Comparison of ENCODE assay signal across 8 cellular contexts in genomic region chr1:46132529-46133180, GRCh38. TPM values are rescaled to one million over a fixed set of nuclear protein-coding genes. Genes with fewer than 3 reads are reported as not detected.
DNase-seq lines count a peak whose midpoint lies in the region; ATAC-seq and TF ChIP-seq lines count a peak whose summit lies in the region.

Gene PIK3R3, minus strand, starts transcription at chr1:46132629. Its CDS starts 677 bp downstream, at chr1:46131952.

- peaks cover 32% of the 10 kb centered on the region for H3K27me3 Mint-ChIP-seq in IgD-negative memory B cell

- H3F3A ChIP-seq in PC-9 (ENCODE audit: insufficient read depth, low read depth), result peaks cover 51% of the 10 kb centered on the region

- H3K27me3 ChIP-seq in PC-9 (ENCODE audit: insufficient read depth, low read depth) (no peaks in the 10 kb centered on the region), esophagus (ENCODE audit: control insufficient read depth in 1 of 2, insufficient read depth in 2 of 2, low read length in 2 of 2) (peaks cover 0 to 2% of the 10 kb centered on the region in 2 donors), mucosa of stomach (ENCODE audit: control insufficient read depth, insufficient read depth, low read length) (peaks cover 8% of the 10 kb centered on the region)

- H3K4me3 Mint-ChIP-seq in IgD-negative memory B cell, result peak within 1 kb of the TSS; percentile 96 to 100 (median 98)

- H3K9me2 ChIP-seq in PC-9 (ENCODE audit: insufficient read depth), result no peaks in the 10 kb centered on the region

- H3K4me1 Mint-ChIP-seq in IgD-negative memory B cell, result peaks cover 10 to 24% (median 13%) of the 10 kb centered on the region in 3 donors

- peak; percentile 88 for ATAC-seq in GM21529 (IDR thresholded peaks at IDR 0.05; ENCODE audit: unreplicated experiment)

- DNase-seq in DMS114 treated with DMSO at 0.1 percent for 48 hours (lab: John Stamatoyannopoulos, UW; ENCODE audit: unreplicated experiment) (peak; percentile 98), PC-9 (peak; percentile 95 to 99)
- DNase-seq in activated T-cell treated with anti-CD3 and anti-CD28 coated beads, Interleukin-2, amount 50 U/mL, for 48 hours, result peak; percentile 91 to 92
- DNase-seq in stimulated activated CD8-positive, alpha-beta memory T cell treated with anti-CD3 and anti-CD28 coated beads, Interleukin-7, amount 100 ng/mL, for 1 hour (ENCODE audit: low read depth in 2 of 2), result peak; percentile 60 to 61

- no TSS peak for BruUV-seq in PC-9 (replicated peaks; lab: Mats Ljungman, UMichigan)

- H3K36me3 ChIP-seq in PC-9 (ENCODE audit: low read depth) (peaks cover 5% of the 10 kb centered on the region; the same call in 1 of the 2 replicates), esophagus (ENCODE audit: control insufficient read depth in 2 of 2, insufficient read depth in 2 of 2, low read length in 1 of 2) (no peaks in the 10 kb centered on the region), mucosa of stomach (ENCODE audit: control insufficient read depth, insufficient read depth, low read length) (no peaks in the 10 kb centered on the region)

- H3K36me3 Mint-ChIP-seq in IgD-negative memory B cell, result no peaks in the 10 kb centered on the region

- peaks cover 56% of the 10 kb centered on the region for H3K79me2 ChIP-seq in PC-9 (ENCODE audit: low read depth)

- H3K9me3 Mint-ChIP-seq in IgD-negative memory B cell, result peaks cover 0 to 4% (median 0%) of the 10 kb centered on the region in 3 donors

- intact Hi-C loops in PC-9 (cut with micrococcal nuclease; ENCODE audit: unreplicated experiment), result loop anchor here (1.0 to 5.0 kb wide), 4 partner anchors 39 to 445 kb away; no protein-coding TSS in a partner anchor

- no peak for TF ChIP-seq CTCF in PC-9 (conservative IDR thresholded peaks at IDR 0.05)

- POLR2A ChIA-PET in PC-9 (lab: Charles Lee; ENCODE audit: unreplicated experiment), result interaction anchor here (0.6 to 0.7 kb wide), 6 partner anchors 38 to 241 kb away, joined by 3 to 5 read pairs (median 4); no protein-coding TSS in a partner anchor

- peak within 1 kb of the TSS; percentile 98 for H3K27ac ChIP-seq in PC-9
- peak within 1 kb of the TSS; percentile 89 to 93 for H3K27ac ChIP-seq in esophagus (ENCODE audit: low read depth in 2 of 2, low read length in 1 of 2)

- peak within 1 kb of the TSS; percentile 77 to 98 (median 82) for H3K27ac Mint-ChIP-seq in IgD-negative memory B cell

- CTCF ChIA-PET in PC-9 (lab: Charles Lee), result no interaction called here

- no peaks in the 10 kb centered on the region for H3K9me3 ChIP-seq in PC-9 (ENCODE audit: insufficient read depth, low read depth)
- H3K9me3 ChIP-seq in esophagus (ENCODE audit: control insufficient read depth in 2 of 2, insufficient read depth in 1 of 2, low read depth in 1 of 2, low read length in 1 of 2), result no peaks in the 10 kb centered on the region
- H3K9me3 ChIP-seq in mucosa of stomach (ENCODE audit: control insufficient read depth, low read length), result no peaks in the 10 kb centered on the region

- 0% methylated on average over 43 to 55 of the region's 55 CpGs for WGBS in esophagus, 2 donors

- H3K4me1 ChIP-seq in PC-9 (replicated peaks; ENCODE audit: insufficient read depth) (peaks cover 60% of the 10 kb centered on the region), esophagus (ENCODE audit: control insufficient read depth in 2 of 2, insufficient read depth in 2 of 2, low read length in 1 of 2) (peaks cover 0 to 4% of the 10 kb centered on the region in 2 donors), mucosa of stomach (ENCODE audit: control insufficient read depth, insufficient read depth, low read length) (peaks cover 4% of the 10 kb centered on the region)

- peaks cover 15% of the 10 kb centered on the region for H4K20me1 ChIP-seq in PC-9 (ENCODE audit: insufficient read depth)

- H3K9ac ChIP-seq in mucosa of stomach (ENCODE audit: low read length), result peak within 1 kb of the TSS; percentile 74

- H2AFZ ChIP-seq in PC-9, result peak within 1 kb of the TSS; percentile 78

- peak within 1 kb of the TSS; percentile 94 for H3K4me2 ChIP-seq in PC-9

- H3K4me3 ChIP-seq in PC-9 (peak within 1 kb of the TSS; percentile 95), esophagus (ENCODE audit: low read depth in 1 of 2, low read length in 2 of 2) (peak within 1 kb of the TSS; percentile 58 to 61), mucosa of stomach (ENCODE audit: low read length) (peak within 1 kb of the TSS; percentile 82)

RNA-seq across cellular contexts. Expression of gene PIK3R3, which starts in this region (rescaled TPM):
- 0.24 TPM for polyA plus RNA-seq in IgD-negative memory B cell
- total RNA-seq in PC-9 (2021), result 19.6 and 44.2 TPM in 2 replicates
- polyA plus RNA-seq in esophagus, result 1 to 10 TPM; 1.3 to 2.6 TPM

Comparison
In these comparisons a context has a peak if more than half of its experiments do, and no peak if none do; other contexts are left out.
1. Peak in every context shown above with its lines: DNase-seq, ATAC-seq, H3K4me3 ChIP-seq and H3K27ac ChIP-seq.